Comparison of ENCODE assay signal across 24 cellular contexts in genomic region chr21:26470361-26471115, GRCh38.
"Had no signal": no experiment of that assay in that cellular context is flagged by ENCODE, and none has a peak within 500 bp of the region (broad histone marks: within the 10 kb centered on the region; RNA-seq: fewer than 3 reads in every experiment).

No MANE protein-coding gene starts in this region.

- H3K9me3 ChIP-seq: esophagus squamous epithelium, mucosa of descending colon, right lobe of liver, testis, transverse colon, uterus had no signal

- H3K27me3 ChIP-seq: cardiac muscle cell, esophagus squamous epithelium, neutrophil, right lobe of liver, testis, transverse colon, uterus had no signal

- DNase-seq: activated CD4-positive, alpha-beta memory T cell treated with anti-CD3 and anti-CD28 coated beads, Interleukin-2, amount 10 ng/mL, durations not matched to agents 7 days and 5 days; activated CD4-positive, alpha-beta T cell treated with anti-CD3 and anti-CD28 coated beads for 1 hour; activated CD4-positive, alpha-beta T cell treated with anti-CD3 and anti-CD28 coated beads, Interleukin-2, amount 10 ng/mL, durations not matched to agents 7 days and 5 days; activated CD8-positive, alpha-beta memory T cell treated with anti-CD3 and anti-CD28 coated beads, Interleukin-2, amount 50 U/mL, for 48 hours; activated gamma-delta T cell; activated naive CD4-positive, alpha-beta T cell treated with anti-CD3 and anti-CD28 coated beads, Interleukin-2, amount 50 U/mL, for 16 hours; activated T-cell treated with anti-CD3 and anti-CD28 coated beads, Interleukin-2, amount 50 U/mL, for 24 hours; cortex of kidney; endodermal cell; esophagus squamous epithelium; mucosa of descending colon; right lobe of liver; stimulated activated CD4-positive, alpha-beta T cell treated with anti-CD3 and anti-CD28 coated beads, Interleukin-2, amount 100 ng/mL, for 48 hours; stimulated activated naive CD8-positive, alpha-beta T cell treated with anti-CD3 and anti-CD28 coated beads, Interleukin-15, Interleukin-2, amounts not matched to agents 100 U/mL and 50 U/mL, for 24 hours; T-helper 2 cell; transverse colon had no signal

- ATAC-seq: left lobe of liver; mucosa of descending colon; natural killer cell treated with Interleukin-12 subunit alpha and Interleukin-12 subunit beta and Interleukin-15 and Interleukin-18, amount 100 ng/mL, for 72 hours; right lobe of liver; stimulated activated naive CD8-positive, alpha-beta T cell treated with anti-CD3 and anti-CD28 coated beads, Interleukin-15, Interleukin-2, amounts not matched to agents 100 U/mL and 50 U/mL, for 24 hours; WTC11 had no signal

- H3K4me1 ChIP-seq: right lobe of liver, testis, transverse colon, uterus had no signal

- H3K27ac ChIP-seq: cardiac muscle cell, esophagus squamous epithelium, neutrophil, right lobe of liver, testis, transverse colon, uterus had no signal

- H3K36me3 ChIP-seq: cardiac muscle cell, esophagus squamous epithelium, neutrophil, right lobe of liver, transverse colon, uterus had no signal

- H3K4me3 ChIP-seq: cardiac muscle cell, esophagus squamous epithelium, lung, mucosa of descending colon, right lobe of liver, testis, transverse colon, uterus had no signal
